ENCODE assay signal across 13 cellular contexts in the genomic region with DNA sequence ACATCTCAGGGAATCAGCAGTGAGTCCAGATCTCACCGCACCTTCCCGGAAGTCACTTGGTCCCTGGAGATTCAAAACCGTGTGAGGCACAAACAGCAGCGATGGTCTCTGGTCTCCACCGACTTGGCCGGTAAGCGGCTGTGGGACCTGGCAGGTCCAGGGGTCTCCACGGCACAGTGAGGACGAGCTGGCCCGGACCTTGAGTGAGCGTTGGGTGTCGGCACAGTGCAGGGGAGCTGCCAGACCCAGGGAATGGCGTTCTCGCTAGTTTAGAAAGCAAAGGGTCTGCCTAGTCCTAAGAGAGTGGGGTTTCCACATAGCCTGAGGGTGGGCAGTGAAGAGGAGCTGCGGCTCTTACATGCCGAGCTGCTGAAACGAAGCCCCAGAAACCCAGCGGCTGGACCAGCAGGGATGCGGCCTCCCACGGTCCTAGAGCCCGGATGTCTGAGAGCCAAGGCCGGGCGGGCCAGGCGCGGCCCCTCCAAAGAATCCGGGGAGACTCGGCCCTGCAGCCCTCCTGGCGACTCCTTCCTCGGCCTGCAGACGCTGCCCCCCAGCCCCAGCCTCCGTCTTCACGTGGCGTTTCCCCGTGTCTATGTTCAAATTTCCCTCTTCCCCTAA.
DNase-seq lines count a peak whose midpoint lies in the region; ATAC-seq, FAIRE-seq and TF ChIP-seq lines count a peak whose summit lies in the region.
"Had no signal": no experiment of that assay in that cellular context is flagged by ENCODE, and none has a peak within 500 bp of the region (broad histone marks: within the 10 kb centered on the region; RNA-seq: fewer than 3 reads in every experiment).

No MANE protein-coding gene starts in this region.

- H3K23me2 ChIP-seq in H1 (ENCODE audit: low read depth, low read length): no peaks in the 10 kb centered on the region

- H3K36me3 Mint-ChIP-seq in GM23338 (ENCODE audit: low read depth): no peaks in the 10 kb centered on the region
- H3K36me3 Mint-ChIP-seq: CD8-positive, alpha-beta memory T cell had no signal

- H3K79me2 ChIP-seq in GM23338 (replicated peaks; ENCODE audit: insufficient read depth): no peaks in the 10 kb centered on the region
- no peaks in the 10 kb centered on the region for H3K79me2 ChIP-seq in H1 (ENCODE audit: control insufficient read depth in 1 of 2, insufficient read depth in 2 of 2, low read length in 2 of 2)

- in situ Hi-C loops in GM13976 (cut with MboI; ENCODE audit: low sequenced_read_pairs, unreplicated experiment): no loop called here

- peaks cover 21% of the 10 kb centered on the region for H3K27me3 Mint-ChIP-seq in GM23338 (ENCODE audit: insufficient read depth, low read depth, poor library complexity)

- H3K79me1 ChIP-seq in H1 (ENCODE audit: low read depth, low read length) (no peaks in the 10 kb centered on the region), neuronal stem cell (ENCODE audit: low read depth, low read length) (no peaks in the 10 kb centered on the region)

- TF ChIP-seq RAD21 in H1 (IDR thresholded peaks at IDR 0.05 in 1 of 2, conservative IDR thresholded peaks at IDR 0.05 in 1 of 2; ENCODE audit: low read depth in 2 of 2, low read length in 2 of 2): no peak

- H3K4me1 Mint-ChIP-seq in GM23338: peaks cover 18% of the 10 kb centered on the region
- H3K4me1 Mint-ChIP-seq: CD8-positive, alpha-beta memory T cell had no signal

- no peaks in the 10 kb centered on the region for H3K36me3 ChIP-seq in GM23338 (ENCODE audit: insufficient read depth)
- H3K36me3 ChIP-seq in H1 (ENCODE audit: control insufficient read depth in 2 of 4, insufficient read depth in 4 of 4, low read length in 3 of 4): no peaks in the 10 kb centered on the region
- no peaks in the 10 kb centered on the region for H3K36me3 ChIP-seq in neuronal stem cell (replicated peaks in 1 of 2; ENCODE audit: control insufficient read depth in 2 of 2, insufficient read depth in 2 of 2, low read length in 2 of 2)
- H3K36me3 ChIP-seq in BE2C: no peaks in the 10 kb centered on the region
- H3K36me3 ChIP-seq: BLaER1 had no signal

- H3F3A ChIP-seq in GM23338 (replicated peaks; ENCODE audit: low read depth): no peaks in the 10 kb centered on the region

- H2BK15ac ChIP-seq in H1 (ENCODE audit: low read length) (no peak overlapping the region), neuronal stem cell (ENCODE audit: low read length) (peak overlapping the region; percentile 87)

- H2BK12ac ChIP-seq in H1 (ENCODE audit: low read depth, low read length) (no peak overlapping the region; the same call in 1 of the 2 replicates), neuronal stem cell (ENCODE audit: low read length) (peak overlapping the region; percentile 89)

- H3K9ac ChIP-seq in H1 (replicated peaks in 1 of 4; ENCODE audit: extremely low read depth in 1 of 4, low read depth in 3 of 4, low read length in 3 of 4): no peak overlapping the region
- no peak overlapping the region for H3K9ac ChIP-seq in neuronal stem cell (ENCODE audit: low read depth, low read length, poor library complexity)
- H3K9ac ChIP-seq: BLaER1 had no signal

- H3K56ac ChIP-seq in H1 (replicated peaks; ENCODE audit: insufficient read length, low read depth, low read length): no peak overlapping the region

- H3K4ac ChIP-seq in H1 (replicated peaks; ENCODE audit: insufficient read length, low read depth, low read length) (peak overlapping the region; percentile 80), neuronal stem cell (ENCODE audit: low read length) (no peak overlapping the region)

- H2BK120ac ChIP-seq in H1 (replicated peaks; ENCODE audit: low read depth, low read length): no peak overlapping the region
- H2BK120ac ChIP-seq in neuronal stem cell (ENCODE audit: low read depth, low read length): no peak overlapping the region

- H2AK5ac ChIP-seq in H1 (ENCODE audit: low read depth, low read length) (no peak overlapping the region), neuronal stem cell (ENCODE audit: low read depth, low read length) (peak overlapping the region; percentile 89)

- H4K8ac ChIP-seq in H1 (ENCODE audit: extremely low read depth, insufficient read depth, low read length) (no peak overlapping the region), neuronal stem cell (ENCODE audit: low read depth, low read length) (no peak overlapping the region)

- no peaks in the 10 kb centered on the region; the same call in 2 of the 3 replicates for H3K9me3 Mint-ChIP-seq in GM23338
- H3K9me3 Mint-ChIP-seq: CD8-positive, alpha-beta memory T cell had no signal

- H3K27me3 ChIP-seq in GM23338 (ENCODE audit: insufficient read depth) (no peaks in the 10 kb centered on the region), H1 (replicated peaks in 1 of 4; ENCODE audit: control insufficient read depth in 3 of 4, extremely low read depth in 1 of 4, insufficient read depth in 3 of 4, low read length in 3 of 4) (peaks cover 0 to 40% (median 12%) of the 10 kb centered on the region in 4 experiments; a peak in 6 of 7 replicates), neuronal stem cell (ENCODE audit: control insufficient read depth in 3 of 3, insufficient read depth in 3 of 3, low read depth in 1 of 3, low read length in 3 of 3) (peaks cover 0 to 37% (median 2%) of the 10 kb centered on the region in 3 experiments), BE2C (no peaks in the 10 kb centered on the region)
- H3K27me3 ChIP-seq: BLaER1 had no signal

- H3K4me3 ChIP-seq in GM23338 (no peak overlapping the region), H1 (ENCODE audit: extremely low read depth in 1 of 4, insufficient read depth in 2 of 4, low read depth in 3 of 4, low read length in 4 of 4) (no peak overlapping the region), neuronal stem cell (ENCODE audit: low read length in 2 of 2) (no peak overlapping the region), BE2C (ENCODE audit: low read depth, low read length) (no peak overlapping the region)
- H3K4me3 ChIP-seq: BLaER1 had no signal

- no peak for TF ChIP-seq EP300 in H1 (IDR thresholded peaks at IDR 0.05; ENCODE audit: borderline replicate concordance in 1 of 2, low read depth in 2 of 2, low read length in 2 of 2)

- H2BK5ac ChIP-seq in H1 (ENCODE audit: low read depth, low read length) (no peak overlapping the region), neuronal stem cell (ENCODE audit: low read length) (peak overlapping the region; percentile 53)

- CTCF ChIA-PET in H1 (lab: Charles Lee; ENCODE audit: partially characterized antibody): interaction anchor here (0.6 to 1.2 kb wide), 2 partner anchors 15 to 133 kb away, joined by 3 to 4 read pairs; no protein-coding TSS in a partner anchor

- H3K27ac ChIP-seq in GM23338 (ENCODE audit: low read depth) (no peak overlapping the region), H1 (ENCODE audit: low read depth, low read length) (no peak overlapping the region), neuronal stem cell (replicated peaks; ENCODE audit: low read length) (no peak overlapping the region)
- H3K27ac ChIP-seq: BLaER1 had no signal

- TF ChIP-seq CTCF in GM13976 (IDR thresholded peaks at IDR 0.05; ENCODE audit: borderline replicate concordance, control extremely low read depth, extremely low read depth, insufficient read depth, missing control alignments) (no peak), GM23338 (conservative IDR thresholded peaks at IDR 0.05; ENCODE audit: low read depth in 2 of 2) (no peak), H1 (IDR thresholded peaks at IDR 0.05; ENCODE audit: control extremely low read depth in 1 of 3, insufficient read depth in 1 of 3, low read depth in 1 of 3, low read length in 3 of 3) (no peak), BE2C (IDR thresholded peaks at IDR 0.05; ENCODE audit: low read depth, low read length) (no peak)

- no peak overlapping the region for H3K27ac Mint-ChIP-seq in GM23338

- H3K18ac ChIP-seq in H1 (ENCODE audit: extremely low read depth, low read length): no peak overlapping the region
- H3K18ac ChIP-seq in neuronal stem cell (ENCODE audit: low read length): peak overlapping the region; percentile 93

- no peak overlapping the region for H3K4me3 Mint-ChIP-seq in GM23338
- H3K4me3 Mint-ChIP-seq: CD8-positive, alpha-beta memory T cell had no signal

- DNase-seq in GM13976 (ENCODE audit: low spot score): peak; percentile 20
- no peak for DNase-seq in GM23338 (ENCODE audit: low spot score)
- DNase-seq in H1 (ENCODE audit: low read depth in 1 of 2, low spot score in 2 of 2): no peak
- DNase-seq in neuronal stem cell (ENCODE audit: low spot score): no peak
- DNase-seq in BE2C: no peak
- no peak for DNase-seq in A172 (ENCODE audit: low spot score)
- DNase-seq in DMS153 treated with DMSO at 0.1 percent for 48 hours (lab: John Stamatoyannopoulos, UW; ENCODE audit: unreplicated experiment): no peak
- DNase-seq: Caco-2; CD8-positive, alpha-beta memory T cell; DMS53; GF-D8 had no signal

- H3K9me3 ChIP-seq in H1 (ENCODE audit: insufficient read depth in 2 of 2, low read depth in 1 of 2, low read length in 1 of 2) (no peaks in the 10 kb centered on the region), neuronal stem cell (replicated peaks in 1 of 2; ENCODE audit: control insufficient read depth in 2 of 2, insufficient read depth in 1 of 2, low read depth in 1 of 2, low read length in 2 of 2) (no peaks in the 10 kb centered on the region), BE2C (no peaks in the 10 kb centered on the region)
- H3K9me3 ChIP-seq: BLaER1, Caco-2 had no signal

- ATAC-seq in GM23338: peak; percentile 5; the same call in 2 of the 3 replicates

- no peak overlapping the region for H2AFZ ChIP-seq in GM23338
- no peak overlapping the region for H2AFZ ChIP-seq in H1 (ENCODE audit: low read length)
- no peak overlapping the region for H2AFZ ChIP-seq in neuronal stem cell (ENCODE audit: low read length)

- POLR2A ChIA-PET in H1 (lab: Charles Lee; ENCODE audit: partially characterized antibody): no interaction called here

- TF ChIP-seq POLR2A in H1 (IDR thresholded peaks at IDR 0.05; ENCODE audit: control extremely low read depth in 1 of 2, low read depth in 2 of 2, low read length in 2 of 2): no peak

- H3K23ac ChIP-seq in H1 (ENCODE audit: insufficient read length): no peak overlapping the region
- H3K23ac ChIP-seq in neuronal stem cell (ENCODE audit: low read depth, low read length, poor library complexity): peak overlapping the region; percentile 80

- no peak overlapping the region for H4K91ac ChIP-seq in H1 (replicated peaks; ENCODE audit: insufficient read length, low read length)
- H4K91ac ChIP-seq in neuronal stem cell (ENCODE audit: low read depth, low read length, poor library complexity): no peak overlapping the region

- no peaks in the 10 kb centered on the region for H3K9me2 ChIP-seq in GM23338 (ENCODE audit: insufficient read depth)

- WGBS in H1 (ENCODE audit: extremely low coverage in 1 of 2, insufficient coverage in 1 of 2, insufficient read length in 1 of 2, insufficient replicate concordance in 2 of 2, low coverage in 1 of 2, low lambda C conversion rate in 2 of 2, missing lambda C conversion rate in 1 of 2), 2 experiments: 84% methylated on average over 27 of the region's 34 CpGs; no CpG with 5 or more reads in 1 of the 2 experiments
- no CpG with 5 or more reads among the region's 34 CpGs for WGBS in neuronal stem cell (ENCODE audit: extremely low coverage in 2 of 2, insufficient read length in 2 of 2, insufficient replicate concordance in 1 of 2), 2 donors

- no peak overlapping the region for H2BK20ac ChIP-seq in H1 (ENCODE audit: low read length)

- H3K4me1 ChIP-seq in GM23338 (ENCODE audit: insufficient read depth): no peaks in the 10 kb centered on the region
- peaks cover 0 to 16% (median 10%) of the 10 kb centered on the region in 4 experiments; a peak in 6 of 7 replicates for H3K4me1 ChIP-seq in H1 (replicated peaks in 1 of 4; ENCODE audit: control insufficient read depth in 3 of 4, insufficient read depth in 4 of 4, low read length in 3 of 4)
- peaks cover 11 to 32% of the 10 kb centered on the region in 2 donors for H3K4me1 ChIP-seq in neuronal stem cell (ENCODE audit: control insufficient read depth in 2 of 2, insufficient read depth in 1 of 2, low read depth in 1 of 2, low read length in 2 of 2)
- H3K4me1 ChIP-seq in BE2C: peaks cover 4% of the 10 kb centered on the region; the same call in 1 of the 2 replicates

- no peak overlapping the region for H4K5ac ChIP-seq in H1 (ENCODE audit: insufficient read length, low read depth, low read length)

- no peak for FAIRE-seq in H1 (lab: Jason Lieb, UNC)
- FAIRE-seq: H54 had no signal

- no peaks in the 10 kb centered on the region for H4K20me1 ChIP-seq in GM23338 (replicated peaks; ENCODE audit: insufficient read depth)
- H4K20me1 ChIP-seq in H1 (replicated peaks in 1 of 2; ENCODE audit: control insufficient read depth in 1 of 2, insufficient read depth in 2 of 2, low read length in 2 of 2): peaks cover 0 to 2% of the 10 kb centered on the region in 2 experiments
- H4K20me1 ChIP-seq: BLaER1 had no signal

- H3K4me2 ChIP-seq in GM23338 (no peak overlapping the region), H1 (ENCODE audit: insufficient read depth in 1 of 2, low read depth in 2 of 2, low read length in 2 of 2) (no peak overlapping the region), neuronal stem cell (ENCODE audit: insufficient read depth, low read length, poor library complexity, severe bottlenecking) (no peak overlapping the region)
- H3K4me2 ChIP-seq: BLaER1 had no signal

- no peak overlapping the region for H3K14ac ChIP-seq in H1 (ENCODE audit: insufficient read length)
- H3K14ac ChIP-seq in neuronal stem cell (ENCODE audit: low read length): peak overlapping the region; percentile 38
